8 cellular contexts compared by ENCODE assay signal in genomic region chr1:42456010-42456753, GRCh38. TPM values are rescaled to one million over a fixed set of nuclear protein-coding genes. Genes with fewer than 3 reads are reported as not detected.
DNase-seq lines count a peak whose midpoint lies in the region; ATAC-seq and TF ChIP-seq lines count a peak whose summit lies in the region.

Gene PPCS (plus strand): TSS chr1:42456543. CDS start chr1:42456566, 23 bp downstream.
Gene ZMYND12 (minus strand): TSS chr1:42456022. CDS start chr1:42455997, 25 bp downstream.

- peak within 1 kb of the TSS; percentile 92 to 97 (median 94) for H3K9ac ChIP-seq in BLaER1 treated with 17β-estradiol and CSF1 and Interleukin-3, amounts not matched to agents 10 nM and 100 nM

- H3K27ac ChIP-seq in BLaER1 treated with 17β-estradiol and CSF1 and Interleukin-3, amounts not matched to agents 10 nM and 100 nM, result peak within 1 kb of the TSS; percentile 94 to 97 (median 96)

- intact Hi-C loops in lower leg skin (cut with DNase I; ENCODE audit: low total_unique reads), result no loop called here

- H3K27me3 ChIP-seq in BLaER1 treated with 17β-estradiol and CSF1 and Interleukin-3, amounts not matched to agents 10 nM and 100 nM, result no peaks in the 10 kb centered on the region

- H3K9me3 ChIP-seq in BLaER1 treated with 17β-estradiol and CSF1 and Interleukin-3, amounts not matched to agents 10 nM and 100 nM (replicated peaks in 1 of 11), result no peaks in the 10 kb centered on the region

- peak; percentile 88 for ATAC-seq in HG03439 (IDR thresholded peaks at IDR 0.05; ENCODE audit: unreplicated experiment)

- WGBS in lower leg skin, 2 donors, result 0 to 1% methylated on average over 45 of the region's 66 CpGs

- peaks cover 20 to 38% (median 32%) of the 10 kb centered on the region in 10 experiments for H3K4me1 ChIP-seq in BLaER1 treated with 17β-estradiol and CSF1 and Interleukin-3, amounts not matched to agents 10 nM and 100 nM

- DNase-seq in GM19238 (ENCODE audit: insufficient read length, low spot score) (peak; percentile 80), NCI-H524 treated with DMSO at 0.1 percent for 48 hours (lab: John Stamatoyannopoulos, UW) (peak; percentile 21), dermis microvascular lymphatic vessel endothelial cell (ENCODE audit: low read depth in 2 of 2) (peak; percentile 76 to 87), lower leg skin (ENCODE audit: low spot score in 2 of 2) (peak; percentile 82 to 96)
- peak; percentile 84 to 90 for DNase-seq in activated CD4-positive, alpha-beta T cell treated with anti-CD3 and anti-CD28 coated beads, Interleukin-2, amount 50 U/mL, for 24 hours (ENCODE audit: low read depth in 1 of 2, low spot score in 1 of 2)
- DNase-seq in stimulated activated CD4-positive, alpha-beta T cell treated with anti-CD3 and anti-CD28 coated beads, Interleukin-4, amount 100 ng/mL, for 4 hours, result peak; percentile 89 to 93

- peaks cover 30 to 40% (median 35%) of the 10 kb centered on the region in 11 experiments for H3K36me3 ChIP-seq in BLaER1 treated with 17β-estradiol and CSF1 and Interleukin-3, amounts not matched to agents 10 nM and 100 nM

- H4K20me1 ChIP-seq in BLaER1 treated with 17β-estradiol and CSF1 and Interleukin-3, amounts not matched to agents 10 nM and 100 nM, result no peaks in the 10 kb centered on the region; a peak in 1 of 22 replicates

- H3K4me3 ChIP-seq in BLaER1 treated with 17β-estradiol and CSF1 and Interleukin-3, amounts not matched to agents 10 nM and 100 nM, result peak within 1 kb of the TSS; percentile 71 to 86 (median 78)
- peak within 1 kb of the TSS; percentile 76 for H3K4me3 ChIP-seq in lower leg skin (ENCODE audit: low read depth, poor library complexity, severe bottlenecking)

- TF ChIP-seq CTCF in lower leg skin (IDR thresholded peaks at IDR 0.05), result no peak

- no peak for TF ChIP-seq POLR2A in lower leg skin (IDR thresholded peaks at IDR 0.05)

- H3K4me2 ChIP-seq in BLaER1 treated with 17β-estradiol and CSF1 and Interleukin-3, amounts not matched to agents 10 nM and 100 nM, result peak within 1 kb of the TSS; percentile 78 to 99 (median 90)

RNA-seq across cellular contexts. Expression of gene PPCS, which starts in this region (rescaled TPM):
- total RNA-seq in dermis microvascular lymphatic vessel endothelial cell (27.2 and 32.4 TPM in 2 replicates), lower leg skin (100 to 1,000 TPM in 2 of 4 donors, 10 to 100 TPM in 2; 68.5 to 115 (median 89.7) TPM)

RNA-seq across cellular contexts. Expression of gene ZMYND12, which starts in this region (rescaled TPM):
- total RNA-seq in dermis microvascular lymphatic vessel endothelial cell (0.51 and 0.89 TPM in 2 replicates), lower leg skin (1 to 10 TPM in 1 of 4 donors, under 1 TPM in 2, not detected in 1; 0.25 to 8.0 (median 0.42) TPM)

Comparison
In these comparisons a context has a peak if more than half of its experiments do, and no peak if none do; other contexts are left out.
1. Peak in every context shown above with its lines: DNase-seq, ATAC-seq, H3K4me3 ChIP-seq and H3K27ac ChIP-seq.
2. DNase-seq: peak in every context shown above with its lines; median percentile 91 in stimulated activated CD4-positive, alpha-beta T cell treated with anti-CD3 and anti-CD28 coated beads, Interleukin-4, amount 100 ng/mL, for 4 hours; 89 in lower leg skin; 87 in activated CD4-positive, alpha-beta T cell treated with anti-CD3 and anti-CD28 coated beads, Interleukin-2, amount 50 U/mL, for 24 hours; 82 in dermis microvascular lymphatic vessel endothelial cell; 80 in GM19238; 21 in NCI-H524 treated with DMSO at 0.1 percent for 48 hours.